22 cellular contexts compared by ENCODE assay signal in the genomic region with DNA sequence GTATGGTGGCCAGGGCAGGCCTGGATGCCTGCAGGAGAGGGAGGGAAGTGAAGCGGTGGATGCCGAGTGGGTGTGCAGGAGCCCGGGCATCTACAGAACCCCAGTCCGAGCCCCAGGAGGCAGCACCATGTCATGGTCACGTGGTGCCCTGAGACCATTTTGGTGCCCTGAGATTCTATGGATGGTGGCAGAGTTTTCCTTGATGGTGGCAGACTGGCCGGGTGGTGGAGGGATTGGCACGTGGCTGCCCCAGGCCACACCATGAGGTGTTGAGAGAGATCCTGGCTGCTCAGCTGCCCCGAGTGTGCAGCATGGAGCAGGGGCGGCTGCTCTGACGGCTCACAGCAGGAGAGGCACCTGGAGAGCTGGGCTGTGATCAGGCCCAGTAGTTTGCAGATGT. TPM values are rescaled to one million over a fixed set of nuclear protein-coding genes. Genes with fewer than 3 reads are reported as not detected.
A peak's percentile ranks its signal among the peaks of the same experiment; 100 is the strongest.
DNase-seq lines count a peak whose midpoint lies in the region; ATAC-seq and TF ChIP-seq lines count a peak whose summit lies in the region.
"Had no signal": no experiment of that assay in that cellular context is flagged by ENCODE, and none has a peak within 500 bp of the region (broad histone marks: within the 10 kb centered on the region; RNA-seq: fewer than 3 reads in every experiment).

No MANE protein-coding gene starts in this region.

- POLR2A ChIA-PET in PC-3 (lab: Charles Lee; ENCODE audit: unreplicated experiment), result no interaction called here

- H4K20me1 ChIP-seq in BLaER1 (peaks cover 12% of the 10 kb centered on the region), PC-3 (ENCODE audit: low read length) (no peaks in the 10 kb centered on the region)

- peaks cover 63% of the 10 kb centered on the region for H3K36me3 Mint-ChIP-seq in stimulated activated memory B cell treated with anti-CD40 and anti-IgM and Interleukin-4, amounts not matched to agents 10 μg/mL and 1 μg/mL and 100 μg/mL, for 72 hours

- H3K27ac ChIP-seq in BLaER1 (no peak overlapping the region), PC-3 (ENCODE audit: low read length) (no peak overlapping the region), suprapubic skin (no peak overlapping the region)
- H3K27ac ChIP-seq: A549 had no signal

- no peaks in the 10 kb centered on the region for H3K9me2 ChIP-seq in PC-3 (replicated peaks; ENCODE audit: low read length)

- TF ChIP-seq POLR2A in suprapubic skin (IDR thresholded peaks at IDR 0.05), result no peak

- H3K9ac ChIP-seq in BLaER1 (no peak overlapping the region), PC-3 (ENCODE audit: low read length) (no peak overlapping the region)

- intact Hi-C loops in PC-3 (cut with micrococcal nuclease), result no loop called here

- no peak overlapping the region for H2AFZ ChIP-seq in PC-3 (ENCODE audit: low read length)

- ATAC-seq in PC-3, result no peak
- no peak for ATAC-seq in stimulated activated memory B cell treated with anti-CD40 and anti-IgM and Interleukin-4, amounts not matched to agents 10 μg/mL and 1 μg/mL and 100 μg/mL, for 72 hours
- ATAC-seq: A549, GM12878 had no signal

- peaks cover 53% of the 10 kb centered on the region for H3K4me1 Mint-ChIP-seq in stimulated activated memory B cell treated with anti-CD40 and anti-IgM and Interleukin-4, amounts not matched to agents 10 μg/mL and 1 μg/mL and 100 μg/mL, for 72 hours

- no TSS peak for BruUV-seq in PC-3 (replicated peaks; lab: Mats Ljungman, UMichigan)

- CTCF ChIA-PET in PC-3 (lab: Charles Lee), result no interaction called here

- H3K4me1 ChIP-seq in BLaER1, result peaks cover 46% of the 10 kb centered on the region
- peaks cover 25% of the 10 kb centered on the region for H3K4me1 ChIP-seq in PC-3 (ENCODE audit: insufficient read depth, low read length)
- H3K4me1 ChIP-seq in suprapubic skin, result no peaks in the 10 kb centered on the region
- H3K4me1 ChIP-seq: A549, BE2C had no signal

- H3K79me2 ChIP-seq in PC-3 (ENCODE audit: low read length), result no peaks in the 10 kb centered on the region

- no peak for DNase-seq in PC-3
- peak; percentile 37 for DNase-seq in islet precursor cell
- no peak for DNase-seq in kidney glomerular epithelial cell (lab: John Stamatoyannopoulos, UW)
- DNase-seq in inferior parietal cortex (ENCODE audit: extremely low spot score), result no peak
- DNase-seq in suprapubic skin (ENCODE audit: low spot score in 2 of 2), result no peak
- DNase-seq: BE2C; CD4-positive, alpha-beta T cell; COR-L47; DND-41; H7; HFFc6; Kasumi-1; MM.1S; NCI-H1048; NCI-H1436; NCI-H1930; NK-92 treated with Interleukin-12 subunit alpha and Interleukin-12 subunit beta, amount 100 ng/mL, for 24 hours; Right ventricle myocardium superior had no signal

- peaks cover 80% of the 10 kb centered on the region for H3K36me3 ChIP-seq in BLaER1
- H3K36me3 ChIP-seq in PC-3 (ENCODE audit: low read depth, low read length), result no peaks in the 10 kb centered on the region
- H3K36me3 ChIP-seq in suprapubic skin, result peaks cover 10% of the 10 kb centered on the region
- H3K36me3 ChIP-seq: BE2C had no signal

- H3K9me3 ChIP-seq in BLaER1 (no peaks in the 10 kb centered on the region), PC-3 (ENCODE audit: low read length) (no peaks in the 10 kb centered on the region), suprapubic skin (no peaks in the 10 kb centered on the region)
- H3K9me3 ChIP-seq: A549, BE2C had no signal

- TF ChIP-seq CTCF in PC-3 (conservative IDR thresholded peaks at IDR 0.05; ENCODE audit: low read depth, low read length), result no peak
- no peak for TF ChIP-seq CTCF in suprapubic skin (IDR thresholded peaks at IDR 0.05)

- H3K4me2 ChIP-seq in BLaER1, result peak overlapping the region; percentile 16
- peak overlapping the region; percentile 56 for H3K4me2 ChIP-seq in PC-3 (ENCODE audit: low read length)
- H3K4me2 ChIP-seq: A549 had no signal

- H3K4me3 ChIP-seq in BLaER1 (no peak overlapping the region), PC-3 (ENCODE audit: low read length) (no peak overlapping the region), suprapubic skin (no peak overlapping the region)
- H3K4me3 ChIP-seq: A549, GM12878 had no signal

- no peaks in the 10 kb centered on the region for H3K9me3 Mint-ChIP-seq in stimulated activated memory B cell treated with anti-CD40 and anti-IgM and Interleukin-4, amounts not matched to agents 10 μg/mL and 1 μg/mL and 100 μg/mL, for 72 hours
- H3K9me3 Mint-ChIP-seq: CD4-positive, alpha-beta T cell; HFFc6 had no signal

- H3K27ac Mint-ChIP-seq in stimulated activated memory B cell treated with anti-CD40 and anti-IgM and Interleukin-4, amounts not matched to agents 10 μg/mL and 1 μg/mL and 100 μg/mL, for 72 hours, result peak overlapping the region; percentile 55
- H3K27ac Mint-ChIP-seq: CD4-positive, alpha-beta T cell; HFFc6 had no signal

- no peaks in the 10 kb centered on the region for H3K27me3 ChIP-seq in BLaER1
- no peaks in the 10 kb centered on the region for H3K27me3 ChIP-seq in PC-3 (ENCODE audit: low read length)
- H3K27me3 ChIP-seq in suprapubic skin, result no peaks in the 10 kb centered on the region

- TF ChIP-seq EP300 in suprapubic skin (IDR thresholded peaks at IDR 0.05), result no peak

- no peaks in the 10 kb centered on the region for H3K27me3 Mint-ChIP-seq in stimulated activated memory B cell treated with anti-CD40 and anti-IgM and Interleukin-4, amounts not matched to agents 10 μg/mL and 1 μg/mL and 100 μg/mL, for 72 hours

- 91% methylated on average over 10 of the region's 10 CpGs for WGBS in suprapubic skin

- H3F3A ChIP-seq in PC-3 (ENCODE audit: low read length, unreplicated experiment), result no peaks in the 10 kb centered on the region

- no peak overlapping the region for H3K4me3 Mint-ChIP-seq in stimulated activated memory B cell treated with anti-CD40 and anti-IgM and Interleukin-4, amounts not matched to agents 10 μg/mL and 1 μg/mL and 100 μg/mL, for 72 hours
- H3K4me3 Mint-ChIP-seq: CD4-positive, alpha-beta T cell; HFFc6 had no signal

RNA-seq across cellular contexts. Expression of gene SYK, which starts 52.3 kb away (rescaled TPM):
- total RNA-seq in PC-3 (2014; rRNA removed) (12.9 and 14.6 TPM in 2 replicates), suprapubic skin (10 to 100 TPM; 22.0 to 31.6 (median 25.0) TPM)
- total RNA-seq: HFFc6 had no signal
